8 cellular contexts compared by ENCODE assay signal in genomic region chr5:173887610-173888472, GRCh38. TPM values are rescaled to one million over a fixed set of nuclear protein-coding genes. Genes with fewer than 3 reads are reported as not detected.
DNase-seq lines count a peak whose midpoint lies in the region; ATAC-seq and TF ChIP-seq lines count a peak whose summit lies in the region.

TSS of gene CPEB4 (plus strand) at chr5:173888349. CDS start at chr5:173889734, 1,385 bp downstream.

- peaks cover 70% of the 10 kb centered on the region for H3K4me1 Mint-ChIP-seq in dendritic cell treated with granulocyte-macrophage colony-stimulating factor and Interleukin-4, amounts not matched to agents 40 ng/mL and 50 ng/mL, for 4 days (ENCODE audit: low read depth)

- peaks cover under 1% of the 10 kb centered on the region for H3K9me3 Mint-ChIP-seq in dendritic cell treated with granulocyte-macrophage colony-stimulating factor and Interleukin-4, amounts not matched to agents 40 ng/mL and 50 ng/mL, for 4 days

- TF ChIP-seq CTCF in C4-2B (conservative IDR thresholded peaks at IDR 0.05) (no peak), left lung (IDR thresholded peaks at IDR 0.05) (no peak)

- peaks cover 0 to under 1% of the 10 kb centered on the region in 2 donors for H3K9me3 ChIP-seq in left lung

- peak within 1 kb of the TSS; percentile 84 for H3K27ac ChIP-seq in C4-2B
- peak within 1 kb of the TSS; percentile 92 to 97 for H3K27ac ChIP-seq in left lung

- no peaks in the 10 kb centered on the region for H3K27me3 Mint-ChIP-seq in dendritic cell treated with granulocyte-macrophage colony-stimulating factor and Interleukin-4, amounts not matched to agents 40 ng/mL and 50 ng/mL, for 4 days

- peaks cover 35% of the 10 kb centered on the region for H3K36me3 Mint-ChIP-seq in dendritic cell treated with granulocyte-macrophage colony-stimulating factor and Interleukin-4, amounts not matched to agents 40 ng/mL and 50 ng/mL, for 4 days (ENCODE audit: low read depth)

- peak within 1 kb of the TSS; percentile 94 for H3K4me3 Mint-ChIP-seq in dendritic cell treated with granulocyte-macrophage colony-stimulating factor and Interleukin-4, amounts not matched to agents 40 ng/mL and 50 ng/mL, for 4 days

- H3K36me3 ChIP-seq in left lung = no peaks in the 10 kb centered on the region

- H3K4me3 ChIP-seq in left lung = peak within 1 kb of the TSS; percentile 54 to 83

- DNase-seq in NCI-H774 (lab: John Stamatoyannopoulos, UW) (peak; percentile 99), left lung (peak; percentile 97 to 99)
- DNase-seq in activated CD4-positive, alpha-beta T cell treated with anti-CD3 and anti-CD28 coated beads, Interleukin-2, amount 50 U/mL, for 4 hours = peak; percentile 96 to 97
- DNase-seq in stimulated activated CD4-positive, alpha-beta T cell treated with anti-CD3 and anti-CD28 coated beads, Interleukin-2, amount 100 ng/mL, for 48 hours = peak; percentile 90 to 91

- peak within 1 kb of the TSS; percentile 94 for H3K27ac Mint-ChIP-seq in dendritic cell treated with granulocyte-macrophage colony-stimulating factor and Interleukin-4, amounts not matched to agents 40 ng/mL and 50 ng/mL, for 4 days

- H3K4me1 ChIP-seq in left lung = peaks cover 6 to 65% of the 10 kb centered on the region in 2 donors

- no peaks in the 10 kb centered on the region for H3K27me3 ChIP-seq in left lung

- ATAC-seq in GM19395 (IDR thresholded peaks at IDR 0.05; ENCODE audit: unreplicated experiment) (peak; percentile 95), HG03565 (IDR thresholded peaks at IDR 0.05; ENCODE audit: unreplicated experiment) (peak; percentile 87), left lung (peak; percentile 94)

- intact Hi-C loops in dendritic cell treated with granulocyte-macrophage colony-stimulating factor and Interleukin-4, amounts not matched to agents 40 ng/mL and 50 ng/mL, for 4 days (cut with micrococcal nuclease) = loop anchor here (1.0 to 10.0 kb wide), 3 partner anchors 53 to 272 kb away; partner anchors contain the start of gene BOD1
- intact Hi-C loops in left lung (cut with DNase I) = no loop called here

RNA-seq across cellular contexts. Expression of gene CPEB4, which starts in this region (rescaled TPM):
- 10 to 100 TPM; 52.5 to 59.6 TPM for total RNA-seq in left lung

Comparison
In these comparisons a context has a peak if more than half of its experiments do, and no peak if none do; other contexts are left out.
1. Peak in every context shown above with its lines: DNase-seq, ATAC-seq, H3K4me3 ChIP-seq and H3K27ac ChIP-seq.